ENCODE assay signal across 17 cellular contexts in genomic region chr12:76464636-76465166, GRCh38.
"Had no signal": no experiment of that assay in that cellular context is flagged by ENCODE, and none has a peak within 500 bp of the region (broad histone marks: within the 10 kb centered on the region; RNA-seq: fewer than 3 reads in every experiment).

No MANE protein-coding gene starts in this region.

- DNase-seq: effector memory CD8-positive, alpha-beta T cell; esophagus squamous epithelium; foreskin melanocyte; head of caudate nucleus; hippocampal formation; left colon; mammary epithelial cell; naive thymus-derived CD4-positive, alpha-beta T cell; nephron progenitor cell; psoas muscle; retina; small intestine; stimulated activated CD4-positive, alpha-beta T cell treated with anti-CD3 and anti-CD28 coated beads, Interleukin-12 subunit alpha, Interleukin-12 subunit beta, amount 100 ng/mL, for 4 hours; stimulated activated naive CD4-positive, alpha-beta T cell; stomach; trophoblast cell had no signal

- H3K9me3 ChIP-seq: esophagus squamous epithelium, psoas muscle, stomach had no signal

- ATAC-seq: effector memory CD8-positive, alpha-beta T cell; left colon; naive thymus-derived CD4-positive, alpha-beta T cell had no signal

- H3K4me3 ChIP-seq: esophagus squamous epithelium, psoas muscle, stomach had no signal

- H3K36me3 ChIP-seq: esophagus squamous epithelium, stomach had no signal

- H3K27ac Mint-ChIP-seq: dendritic cell treated with granulocyte-macrophage colony-stimulating factor and Interleukin-4, amounts not matched to agents 40 ng/mL and 50 ng/mL, for 4 days; nephron progenitor cell had no signal

- H3K27ac ChIP-seq: esophagus squamous epithelium, psoas muscle, stomach had no signal

- H3K4me3 Mint-ChIP-seq: dendritic cell treated with granulocyte-macrophage colony-stimulating factor and Interleukin-4, amounts not matched to agents 40 ng/mL and 50 ng/mL, for 4 days; effector memory CD8-positive, alpha-beta T cell; naive thymus-derived CD4-positive, alpha-beta T cell; nephron progenitor cell had no signal

- H3K27me3 ChIP-seq: esophagus squamous epithelium, stomach had no signal

- H3K27me3 Mint-ChIP-seq: dendritic cell treated with granulocyte-macrophage colony-stimulating factor and Interleukin-4, amounts not matched to agents 40 ng/mL and 50 ng/mL, for 4 days; effector memory CD8-positive, alpha-beta T cell; naive thymus-derived CD4-positive, alpha-beta T cell had no signal

- H3K9me3 Mint-ChIP-seq: dendritic cell treated with granulocyte-macrophage colony-stimulating factor and Interleukin-4, amounts not matched to agents 40 ng/mL and 50 ng/mL, for 4 days; effector memory CD8-positive, alpha-beta T cell; naive thymus-derived CD4-positive, alpha-beta T cell; nephron progenitor cell had no signal
